ENCODE assay signal across 8 cellular contexts in the genomic region with DNA sequence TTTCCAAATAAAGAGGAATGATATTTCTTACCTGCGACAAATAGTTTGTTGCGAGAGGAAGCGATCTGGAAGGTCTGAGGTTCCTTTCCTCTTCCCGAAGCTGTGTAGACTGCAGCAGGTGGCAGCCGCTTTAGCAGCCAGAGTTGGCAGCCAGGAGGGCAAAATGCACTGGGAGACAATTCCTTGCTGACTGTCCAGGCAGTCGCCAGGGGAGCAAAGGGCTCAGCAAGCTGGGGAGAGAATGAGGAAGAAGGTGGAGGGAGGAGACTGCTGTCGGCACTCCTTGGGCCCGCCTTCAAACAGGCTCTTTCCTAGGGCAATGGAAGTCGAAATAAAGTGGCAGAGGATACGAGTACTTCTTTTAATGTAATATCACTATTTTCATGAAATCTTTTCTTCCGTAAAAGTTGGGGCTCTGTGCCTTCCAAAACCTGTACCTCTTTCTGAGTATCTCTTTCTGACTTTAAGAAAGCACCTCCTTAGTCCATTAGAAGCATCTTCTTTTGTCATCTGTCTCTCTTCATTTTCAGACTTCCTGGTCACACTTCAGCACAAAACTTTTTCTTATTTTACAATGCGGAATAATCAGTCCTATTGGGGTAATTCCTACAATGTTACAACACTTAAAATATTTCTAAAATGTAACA. TPM values are rescaled to one million over a fixed set of nuclear protein-coding genes. Genes with fewer than 3 reads are reported as not detected.
DNase-seq lines count a peak whose midpoint lies in the region; FAIRE-seq and TF ChIP-seq lines count a peak whose summit lies in the region.

A gene (minus strand): TSS at position 220 of the 647 bp plus-strand sequence. CDS start 9,041 bp downstream, outside the sequence.

- peak; percentile 38 to 64 for DNase-seq in AML-193 (lab: John Stamatoyannopoulos, UW)
- DNase-seq in NOMO-1 treated with DMSO at 0.1 percent for 48 hours (lab: John Stamatoyannopoulos, UW; ENCODE audit: unreplicated experiment) = peak; percentile 63
- no peak for DNase-seq in endothelial cell of umbilical vein (ENCODE audit: low read depth, low spot score)
- no peak for DNase-seq in uterus
- DNase-seq in HTR-8/SVneo (ENCODE audit: insufficient read length, low spot score) = no peak
- DNase-seq in OCI-LY7 (ENCODE audit: low spot score) = no peak
- no peak for DNase-seq in AG08395 (ENCODE audit: low spot score)

- H3K9ac ChIP-seq in endothelial cell of umbilical vein (replicated peaks; ENCODE audit: extremely low read depth, insufficient read depth, low read length) (no peak within 1 kb of the TSS), mucosa of stomach (ENCODE audit: low read length) (peak within 1 kb of the TSS; percentile 40)

- FAIRE-seq in endothelial cell of umbilical vein (lab: Jason Lieb, UNC) (no peak), HTR-8/SVneo (lab: Jason Lieb, UNC) (no peak)

- no peak for TF ChIP-seq POLR2A in endothelial cell of umbilical vein (IDR thresholded peaks at IDR 0.05; ENCODE audit: low read depth, low read length)
- TF ChIP-seq POLR2A in uterus (IDR thresholded peaks at IDR 0.05) = no peak

- dilution Hi-C loops in endothelial cell of umbilical vein (cut with MboI; ENCODE audit: extremely low pct_ligation_motif_present, low sequenced_read_pairs) = no loop called here

- H3K4me1 ChIP-seq in endothelial cell of umbilical vein (ENCODE audit: control insufficient read depth, extremely low read depth, insufficient read depth, low read length) = peaks cover 11% of the 10 kb centered on the region
- peaks cover 11% of the 10 kb centered on the region for H3K4me1 ChIP-seq in mucosa of stomach (ENCODE audit: control insufficient read depth, insufficient read depth, low read length)
- H3K4me1 ChIP-seq in uterus = no peaks in the 10 kb centered on the region
- H3K4me1 ChIP-seq in OCI-LY7 (ENCODE audit: insufficient read depth, low read length, poor library complexity, severe bottlenecking) = no peaks in the 10 kb centered on the region

- H4K20me1 ChIP-seq in endothelial cell of umbilical vein (replicated peaks; ENCODE audit: control insufficient read depth, extremely low read depth, insufficient read depth, low read length) = no peaks in the 10 kb centered on the region
- H4K20me1 ChIP-seq in OCI-LY7 (ENCODE audit: insufficient read depth, low read length) = no peaks in the 10 kb centered on the region

- H3K9me1 ChIP-seq in endothelial cell of umbilical vein (replicated peaks; ENCODE audit: control insufficient read depth, extremely low read depth, insufficient read depth, low read length) = no peaks in the 10 kb centered on the region

- H3K4me2 ChIP-seq in endothelial cell of umbilical vein (ENCODE audit: insufficient read depth, low read length) (peak within 1 kb of the TSS; percentile 42), OCI-LY7 (ENCODE audit: low read length) (no peak within 1 kb of the TSS)

- TF ChIP-seq CTCF in endothelial cell of umbilical vein (IDR thresholded peaks at IDR 0.05; ENCODE audit: extremely low read depth in 1 of 2, insufficient read depth in 1 of 2, low read depth in 1 of 2, low read length in 2 of 2) (no peak), uterus (IDR thresholded peaks at IDR 0.05) (no peak), OCI-LY7 (conservative IDR thresholded peaks at IDR 0.05; ENCODE audit: low read length) (no peak)

- H3K4me3 ChIP-seq in endothelial cell of umbilical vein (replicated peaks in 1 of 3; ENCODE audit: insufficient read depth in 1 of 3, low read depth in 1 of 3, low read length in 3 of 3) (peak within 1 kb of the TSS in 1 of 3 experiments; percentile 20), mucosa of stomach (ENCODE audit: low read length) (no peak within 1 kb of the TSS), uterus (no peak within 1 kb of the TSS), OCI-LY7 (ENCODE audit: low read depth, low read length, poor library complexity, severe bottlenecking) (no peak within 1 kb of the TSS)

- no peaks in the 10 kb centered on the region for H3K36me3 ChIP-seq in endothelial cell of umbilical vein (ENCODE audit: control insufficient read depth in 2 of 2, extremely low read depth in 1 of 2, insufficient read depth in 2 of 2, low read length in 2 of 2)
- no peaks in the 10 kb centered on the region for H3K36me3 ChIP-seq in mucosa of stomach (ENCODE audit: control insufficient read depth, insufficient read depth, low read length)
- no peaks in the 10 kb centered on the region for H3K36me3 ChIP-seq in uterus
- H3K36me3 ChIP-seq in OCI-LY7 (ENCODE audit: insufficient read depth, low read length) = no peaks in the 10 kb centered on the region

- intact Hi-C loops in endothelial cell of umbilical vein (cut with micrococcal nuclease) = loop anchor here (2.0 kb wide), 1 partner anchor 43 kb away; no protein-coding TSS in a partner anchor
- intact Hi-C loops in uterus (cut with DNase I; ENCODE audit: low total_unique reads) = no loop called here
- intact Hi-C loops in OCI-LY7 (cut with micrococcal nuclease; ENCODE audit: unreplicated experiment) = no loop called here

- CTCF ChIA-PET in endothelial cell of umbilical vein (lab: Charles Lee) (interaction anchor here (0.8 to 3.4 kb wide), 5 partner anchors 12 to 51 kb away, joined by 3 to 13 read pairs (median 7); a partner anchor contains a TSS), OCI-LY7 (lab: Charles Lee; ENCODE audit: unreplicated experiment) (no interaction called here)

- no peaks in the 10 kb centered on the region for H3K9me2 ChIP-seq in OCI-LY7 (ENCODE audit: insufficient read depth, low read length)

- no peaks in the 10 kb centered on the region for H3K9me3 ChIP-seq in endothelial cell of umbilical vein (replicated peaks; ENCODE audit: control insufficient read depth, insufficient read depth, low read length)
- no peaks in the 10 kb centered on the region for H3K9me3 ChIP-seq in mucosa of stomach (ENCODE audit: control insufficient read depth, low read length)
- no peaks in the 10 kb centered on the region for H3K9me3 ChIP-seq in uterus
- no peaks in the 10 kb centered on the region for H3K9me3 ChIP-seq in OCI-LY7 (ENCODE audit: low read length)

- no peak within 1 kb of the TSS for H2AFZ ChIP-seq in endothelial cell of umbilical vein (ENCODE audit: low read depth, low read length)
- no peak within 1 kb of the TSS for H2AFZ ChIP-seq in OCI-LY7 (ENCODE audit: low read length)

- POLR2A ChIA-PET in endothelial cell of umbilical vein (lab: Charles Lee) = no interaction called here
- POLR2A ChIA-PET in OCI-LY7 (lab: Charles Lee) = no interaction called here

- no TSS peak for BruUV-seq in endothelial cell of umbilical vein (replicated peaks; lab: Mats Ljungman, UMichigan)
- BruUV-seq in OCI-LY7 (replicated peaks; lab: Mats Ljungman, UMichigan) = no TSS peak

- H3K79me2 ChIP-seq in endothelial cell of umbilical vein (ENCODE audit: control insufficient read depth, insufficient read depth, low read length) (no peaks in the 10 kb centered on the region), OCI-LY7 (ENCODE audit: insufficient read depth, low read depth, low read length) (no peaks in the 10 kb centered on the region)

- H3K27ac ChIP-seq in endothelial cell of umbilical vein (ENCODE audit: insufficient read depth, low read depth, low read length) (peak within 1 kb of the TSS; percentile 19), uterus (no peak within 1 kb of the TSS), OCI-LY7 (ENCODE audit: low read depth, low read length, poor library complexity, severe bottlenecking) (no peak within 1 kb of the TSS)

- no peaks in the 10 kb centered on the region for H3K27me3 ChIP-seq in endothelial cell of umbilical vein (ENCODE audit: control insufficient read depth in 2 of 2, insufficient read depth in 2 of 2, low read length in 2 of 2)
- no peaks in the 10 kb centered on the region for H3K27me3 ChIP-seq in mucosa of stomach (ENCODE audit: control insufficient read depth, insufficient read depth, low read length)
- H3K27me3 ChIP-seq in uterus = no peaks in the 10 kb centered on the region

TF ChIP-seq in endothelial cell of umbilical vein, 7 proteins besides CTCF, POLR2A, EP300 and RAD21:
- TF ChIP-seq FOS (IDR thresholded peaks at IDR 0.05; ENCODE audit: borderline replicate concordance, insufficient read depth, low read length) (no peak), MYC (IDR thresholded peaks at IDR 0.05; ENCODE audit: low read depth, low read length) (no peak), GATA2 (IDR thresholded peaks at IDR 0.05; ENCODE audit: insufficient read depth, insufficient read length, low read depth, low read length) (no peak), JUN (IDR thresholded peaks at IDR 0.05; ENCODE audit: borderline replicate concordance, insufficient read depth, insufficient read length, low read depth) (no peak), EZH2 (IDR thresholded peaks at IDR 0.05; ENCODE audit: borderline replicate concordance, low read depth, low read length, severe bottlenecking) (no peak), POLR2AphosphoS5 (IDR thresholded peaks at IDR 0.05; ENCODE audit: insufficient read depth, low read depth, low read length) (no peak)
- TF ChIP-seq, protein P1, sequence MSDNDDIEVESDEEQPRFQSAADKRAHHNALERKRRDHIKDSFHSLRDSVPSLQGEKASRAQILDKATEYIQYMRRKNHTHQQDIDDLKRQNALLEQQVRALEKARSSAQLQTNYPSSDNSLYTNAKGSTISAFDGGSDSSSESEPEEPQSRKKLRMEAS (IDR thresholded peaks at IDR 0.05; ENCODE audit: insufficient read depth, insufficient read length) = no peak

RNA-seq across cellular contexts. Expression of the gene that starts here (rescaled TPM):
- total RNA-seq in endothelial cell of umbilical vein (1.5 and 1.6 TPM in 2 replicates), uterus (1 to 10 TPM; 1.2 to 6.8 (median 3.9) TPM), OCI-LY7 (2022) (not detected in 2 replicates)
- polyA plus RNA-seq in endothelial cell of umbilical vein = 0.29 and 0.73 TPM in 2 replicates
- polyA plus RNA-seq in endothelial cell of umbilical vein (2011; cell fraction: cytosol; rRNA removed) = 1.0 and 1.1 TPM in 2 replicates
- 0.79 and 0.99 TPM in 2 replicates for polyA plus RNA-seq in endothelial cell of umbilical vein (2011; cell fraction: nucleus; rRNA removed)
- polyA plus RNA-seq in endothelial cell of umbilical vein (2012) = 27.9 and 33.9 TPM in 2 replicates
- polyA minus RNA-seq in endothelial cell of umbilical vein = 0.85 TPM in 1 of 2 replicates, not detected in the other
- 14.6 TPM for polyA minus RNA-seq in endothelial cell of umbilical vein (2011; cell fraction: cytosol; rRNA and poly(A)+ RNA removed)
- polyA minus RNA-seq in endothelial cell of umbilical vein (2011; cell fraction: nucleus; rRNA and poly(A)+ RNA removed) = not detected in 2 replicates
- total RNA-seq in OCI-LY7 (2014; rRNA removed; shearing (Covaris generic)) = not detected in 2 replicates

Comparison
In these comparisons a context has a peak if more than half of its experiments do, and no peak if none do; other contexts are left out.
1. DNase-seq: peak in AML-193 (2 of 2) and NOMO-1 treated with DMSO at 0.1 percent for 48 hours (single experiment); none in endothelial cell of umbilical vein (single experiment), uterus (0 of 2), HTR-8/SVneo (single experiment), OCI-LY7 (single experiment) and AG08395 (single experiment).